19 cellular contexts compared by ENCODE assay signal in the genomic region with DNA sequence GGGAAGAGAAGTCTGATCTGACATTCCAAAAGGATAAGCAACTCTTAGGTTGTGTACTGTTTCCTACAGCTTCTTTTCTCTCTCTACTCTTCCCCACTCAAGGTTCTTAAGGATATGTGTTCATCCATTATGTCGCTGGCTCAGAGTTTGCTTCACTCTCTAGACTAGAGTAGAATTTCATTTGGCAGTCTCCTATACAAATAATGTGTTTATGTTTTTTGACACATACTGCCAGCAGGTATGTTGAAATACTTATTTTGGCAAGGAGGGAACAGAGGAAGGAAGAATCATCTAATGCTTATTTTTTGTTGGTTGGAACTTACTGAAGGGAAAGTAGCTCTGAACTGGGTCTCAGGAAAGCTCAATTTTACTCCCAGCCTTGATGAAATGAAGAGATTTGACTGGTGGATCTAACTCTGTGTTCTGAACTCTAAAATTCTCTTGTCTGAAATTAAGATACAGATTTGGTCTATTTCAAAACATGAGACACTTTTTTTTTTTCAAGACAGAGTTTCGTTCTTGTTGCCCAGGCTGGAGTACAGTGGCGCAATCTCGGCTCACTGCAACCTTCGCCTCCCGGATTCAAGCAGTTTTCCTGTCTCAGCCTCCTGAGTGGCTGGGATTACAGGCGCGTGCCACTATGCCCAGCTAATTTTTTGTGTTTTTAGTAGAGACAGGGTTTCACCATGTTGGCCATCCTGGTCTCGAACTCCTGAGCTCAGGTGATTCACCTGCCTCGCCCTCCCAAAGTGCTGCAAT. TPM values are rescaled to one million over a fixed set of nuclear protein-coding genes. Genes with fewer than 3 reads are reported as not detected.
DNase-seq lines count a peak whose midpoint lies in the region; ATAC-seq and TF ChIP-seq lines count a peak whose summit lies in the region.
"Had no signal": no experiment of that assay in that cellular context is flagged by ENCODE, and none has a peak within 500 bp of the region (broad histone marks: within the 10 kb centered on the region; RNA-seq: fewer than 3 reads in every experiment).

No MANE protein-coding gene starts in this region.

- intact Hi-C loops in CD8-positive, alpha-beta T cell (cut with DNase I, micrococcal nuclease), result no loop called here

- H3K27me3 ChIP-seq in CD8-positive, alpha-beta T cell (ENCODE audit: insufficient read depth, low read length), result no peaks in the 10 kb centered on the region
- H3K27me3 ChIP-seq: BLaER1, transverse colon had no signal

- POLR2A ChIA-PET in CD8-positive, alpha-beta T cell (lab: Charles Lee), result interaction anchor here (0.6 kb wide), 1 partner anchor 197 kb away, joined by 4 read pairs; no protein-coding TSS in a partner anchor

- H3K27ac ChIP-seq in CD8-positive, alpha-beta T cell (ENCODE audit: low read depth, low read length), result no peak overlapping the region
- H3K27ac ChIP-seq: BLaER1, KMS-11, transverse colon had no signal

- no peak overlapping the region for H3K4me3 Mint-ChIP-seq in CD8-positive, alpha-beta T cell
- H3K4me3 Mint-ChIP-seq: activated naive CD8-positive, alpha-beta T cell had no signal

- H3K4me1 Mint-ChIP-seq in CD8-positive, alpha-beta T cell (ENCODE audit: low read depth), result no peaks in the 10 kb centered on the region

- ATAC-seq in left lobe of liver, result peak; percentile 22
- no peak for ATAC-seq in CD8-positive, alpha-beta T cell

- CTCF ChIA-PET in CD8-positive, alpha-beta T cell (lab: Charles Lee), result interaction anchor here (0.6 to 1.2 kb wide), 6 partner anchors 11 to 293 kb away, joined by 3 to 5 read pairs (median 3); no protein-coding TSS in a partner anchor

- H3K27ac Mint-ChIP-seq in CD8-positive, alpha-beta T cell, result no peak overlapping the region
- H3K27ac Mint-ChIP-seq: activated naive CD8-positive, alpha-beta T cell had no signal

- peaks cover 13% of the 10 kb centered on the region for H3K36me3 Mint-ChIP-seq in CD8-positive, alpha-beta T cell

- no peaks in the 10 kb centered on the region for H3K4me1 ChIP-seq in CD8-positive, alpha-beta T cell (ENCODE audit: insufficient read depth, low read length)
- H3K4me1 ChIP-seq: BLaER1, transverse colon had no signal

- TF ChIP-seq CTCF in LNCaP clone FGC (IDR thresholded peaks at IDR 0.05; ENCODE audit: control insufficient read depth, extremely low read depth, insufficient read depth), result no peak
- TF ChIP-seq CTCF in cardiac fibroblast (IDR thresholded peaks at IDR 0.05; ENCODE audit: low read depth, low read length), result no peak
- TF ChIP-seq CTCF in CD8-positive, alpha-beta T cell (IDR thresholded peaks at IDR 0.05), result no peak

- no peaks in the 10 kb centered on the region for H3K9me3 ChIP-seq in CD8-positive, alpha-beta T cell (ENCODE audit: low read length)
- H3K9me3 ChIP-seq: BLaER1, transverse colon had no signal

- no peaks in the 10 kb centered on the region for H3K9me3 Mint-ChIP-seq in CD8-positive, alpha-beta T cell

- H3K27me3 Mint-ChIP-seq in CD8-positive, alpha-beta T cell (ENCODE audit: low read depth), result no peaks in the 10 kb centered on the region
- H3K27me3 Mint-ChIP-seq: activated naive CD8-positive, alpha-beta T cell had no signal

- H3K4me3 ChIP-seq in LNCaP clone FGC (ENCODE audit: low read depth, low read length) (no peak overlapping the region), cardiac fibroblast (replicated peaks in 1 of 2; ENCODE audit: low read depth in 2 of 2, low read length in 2 of 2) (no peak overlapping the region)
- no peak overlapping the region for H3K4me3 ChIP-seq in CD8-positive, alpha-beta T cell (ENCODE audit: low read depth, low read length)
- H3K4me3 ChIP-seq: BLaER1, transverse colon had no signal

- peaks cover 5% of the 10 kb centered on the region for H3K36me3 ChIP-seq in CD8-positive, alpha-beta T cell (ENCODE audit: insufficient read depth, low read length)
- H3K36me3 ChIP-seq: transverse colon had no signal

- peak; percentile 64 for DNase-seq in LNCaP clone FGC (ENCODE audit: low read depth)
- DNase-seq in cardiac fibroblast (ENCODE audit: low read depth in 2 of 2), result peak; percentile 87 to 88
- no peak for DNase-seq in left lobe of liver (ENCODE audit: low spot score)
- DNase-seq in stromal cell of bone marrow (ENCODE audit: low read depth), result peak; percentile 67
- DNase-seq in OCI-M1 (lab: John Stamatoyannopoulos, UW), result no peak
- DNase-seq in mucosa of gallbladder (ENCODE audit: low spot score), result no peak
- no peak for DNase-seq in CD8-positive, alpha-beta T cell
- no peak for DNase-seq in NCI-H1436 (lab: John Stamatoyannopoulos, UW)
- DNase-seq: activated CD4-positive, alpha-beta T cell treated with anti-CD3 and anti-CD28 coated beads, Interleukin-2, amount 50 U/mL, for 48 hours; DMS 273 treated with DMSO at 0.1 percent for 48 hours; effector CD4-positive, alpha-beta T cell; GF-D8; NCI-H1105; NCI-H2107; NCI-H748 treated with DMSO at 0.1 percent for 48 hours; transverse colon had no signal

RNA-seq across cellular contexts. Expression of gene EMC3, which starts 7.6 kb away (rescaled TPM):
- 64.2 TPM for total RNA-seq in left lobe of liver
- total RNA-seq in mucosa of gallbladder, result 73.9 TPM
- total RNA-seq in CD8-positive, alpha-beta T cell, result 10 to 100 TPM; 56.5 to 57.7 TPM

RNA-seq across cellular contexts. Expression of gene FANCD2, which starts 32.0 kb away (rescaled TPM):
- total RNA-seq in left lobe of liver (0.65 TPM), mucosa of gallbladder (4.5 TPM)
- 10 to 100 TPM; 15.8 to 17.7 TPM for total RNA-seq in CD8-positive, alpha-beta T cell

RNA-seq across cellular contexts. Expression of gene PRRT3, which starts 42.1 kb away (rescaled TPM):
- total RNA-seq in left lobe of liver, result 0.50 TPM
- total RNA-seq in mucosa of gallbladder, result 6.1 TPM
- 1 to 10 TPM; 6.4 to 6.9 TPM for total RNA-seq in CD8-positive, alpha-beta T cell

Comparison
In these comparisons a context has a peak if more than half of its experiments do, and no peak if none do; other contexts are left out.
1. DNase-seq: peak in LNCaP clone FGC (single experiment), cardiac fibroblast (2 of 2) and stromal cell of bone marrow (single experiment); none in left lobe of liver (single experiment), OCI-M1 (single experiment), mucosa of gallbladder (single experiment), CD8-positive, alpha-beta T cell (0 of 7) and NCI-H1436 (single experiment).